8 cellular contexts compared by ENCODE assay signal in genomic region chr2:43178602-43179542, GRCh38. TPM values are rescaled to one million over a fixed set of nuclear protein-coding genes. Genes with fewer than 3 reads are reported as not detected.
A peak's percentile ranks its signal among the peaks of the same experiment; 100 is the strongest.
DNase-seq lines count a peak whose midpoint lies in the region; ATAC-seq and TF ChIP-seq lines count a peak whose summit lies in the region.

No MANE protein-coding gene starts in this region.

- H3K4me3 ChIP-seq in HL-60 (replicated peaks; ENCODE audit: insufficient read depth, low read length), result no peak overlapping the region

- H3K27ac ChIP-seq in HL-60 (replicated peaks) (peak overlapping the region; percentile 88), cingulate gyrus (ENCODE audit: low read depth, low read length) (peak overlapping the region; percentile 52)

- TF ChIP-seq CTCF in AG09319 (IDR thresholded peaks at IDR 0.05; ENCODE audit: low read depth, low read length) (no peak), HL-60 (IDR thresholded peaks at IDR 0.05; ENCODE audit: insufficient read depth, low read length) (no peak)

- peak; percentile 91 for ATAC-seq in left lobe of liver
- ATAC-seq in GM18870 (IDR thresholded peaks at IDR 0.05; ENCODE audit: unreplicated experiment), result no peak

- no peaks in the 10 kb centered on the region for H3K27me3 ChIP-seq in HL-60 (ENCODE audit: insufficient read depth, poor library complexity, severe bottlenecking)

- peak; percentile 78 for DNase-seq in AG09319 (ENCODE audit: extremely low read depth, low read depth)
- DNase-seq in HL-60 (ENCODE audit: low read depth in 1 of 2, low spot score in 1 of 2), result peak; percentile 68 to 91
- peak; percentile 81 for DNase-seq in RPMI7951 (ENCODE audit: low read depth)
- DNase-seq in left lobe of liver (ENCODE audit: low spot score), result peak; percentile 84
- peak; percentile 69 for DNase-seq in stromal cell of bone marrow (ENCODE audit: low read depth)
- DNase-seq in NCI-H82 (lab: John Stamatoyannopoulos, UW), result no peak

RNA-seq across cellular contexts. Expression of gene ZFP36L2, which starts 47.5 kb away (rescaled TPM):
- 6.4 and 9.1 TPM in 2 replicates for total RNA-seq in RPMI7951 (2014; rRNA removed; shearing (Covaris generic))
- 60.6 TPM for total RNA-seq in left lobe of liver
